14 cellular contexts compared by ENCODE assay signal in the genomic region with DNA sequence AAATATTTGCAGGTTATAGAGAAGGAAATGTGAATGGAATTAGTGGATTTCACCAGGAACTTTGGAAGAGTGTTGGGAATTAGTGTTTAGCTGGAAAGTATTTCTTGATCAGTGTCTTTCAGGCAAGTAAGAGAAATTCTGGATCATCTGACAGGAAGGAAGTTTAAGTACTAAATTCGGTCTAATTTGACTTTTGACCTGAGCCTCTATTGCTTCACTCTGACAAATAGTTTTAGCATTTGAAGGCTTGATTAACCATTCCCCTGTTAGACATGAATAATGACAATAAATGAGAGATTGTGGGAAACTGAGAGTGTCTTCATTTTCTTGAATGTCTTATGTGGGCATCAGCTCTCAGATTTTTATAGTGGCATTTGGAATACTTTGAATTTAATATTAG. TPM values are rescaled to one million over a fixed set of nuclear protein-coding genes. Genes with fewer than 3 reads are reported as not detected.
DNase-seq lines count a peak whose midpoint lies in the region; ATAC-seq, FAIRE-seq and TF ChIP-seq lines count a peak whose summit lies in the region.
"Had no signal": no experiment of that assay in that cellular context is flagged by ENCODE, and none has a peak within 500 bp of the region (broad histone marks: within the 10 kb centered on the region; RNA-seq: fewer than 3 reads in every experiment).

No MANE protein-coding gene starts in this region.

- H3K36me3 ChIP-seq in pancreas (no peaks in the 10 kb centered on the region), sigmoid colon (peaks cover 0 to 32% (median 2%) of the 10 kb centered on the region in 4 donors)

- peak overlapping the region; percentile 31 for H3K27ac Mint-ChIP-seq in dendritic cell treated with granulocyte-macrophage colony-stimulating factor and Interleukin-4, amounts not matched to agents 40 ng/mL and 50 ng/mL, for 4 days

- H3K4me3 Mint-ChIP-seq in dendritic cell treated with granulocyte-macrophage colony-stimulating factor and Interleukin-4, amounts not matched to agents 40 ng/mL and 50 ng/mL, for 4 days = no peak overlapping the region

- no peaks in the 10 kb centered on the region for H3K9me3 Mint-ChIP-seq in dendritic cell treated with granulocyte-macrophage colony-stimulating factor and Interleukin-4, amounts not matched to agents 40 ng/mL and 50 ng/mL, for 4 days

- H3K4me3 ChIP-seq in pancreas (no peak overlapping the region), sigmoid colon (no peak overlapping the region)
- H3K4me3 ChIP-seq: tibial nerve had no signal

- peak; percentile 22 for DNase-seq in NOMO-1 treated with DMSO at 0.1 percent for 48 hours (lab: John Stamatoyannopoulos, UW; ENCODE audit: unreplicated experiment)
- DNase-seq in NOMO-1 treated with dmso at 0.1 percent for 144 hours (lab: John Stamatoyannopoulos, UW; ENCODE audit: unreplicated experiment) = no peak
- DNase-seq in MV-4-11 (lab: John Stamatoyannopoulos, UW) = peak; percentile 16
- no peak for DNase-seq in pancreas
- DNase-seq in sigmoid colon = no peak
- DNase-seq in pons (ENCODE audit: low spot score) = no peak
- DNase-seq: amygdala, DMS53, NCI-H2081, T-helper 2 cell had no signal

- intact Hi-C loops in dendritic cell treated with granulocyte-macrophage colony-stimulating factor and Interleukin-4, amounts not matched to agents 40 ng/mL and 50 ng/mL, for 4 days (cut with micrococcal nuclease) = no loop called here
- intact Hi-C loops in pancreas (cut with DNase I) = no loop called here
- intact Hi-C loops in sigmoid colon (cut with DNase I) = no loop called here

- peaks cover 50% of the 10 kb centered on the region for H3K36me3 Mint-ChIP-seq in dendritic cell treated with granulocyte-macrophage colony-stimulating factor and Interleukin-4, amounts not matched to agents 40 ng/mL and 50 ng/mL, for 4 days (ENCODE audit: low read depth)

- no peak for TF ChIP-seq EP300 in sigmoid colon (IDR thresholded peaks at IDR 0.05)

- peak overlapping the region; percentile 9 to 78 (median 50) for H3K27ac ChIP-seq in pancreas
- no peak overlapping the region for H3K27ac ChIP-seq in sigmoid colon
- H3K27ac ChIP-seq: tibial nerve had no signal

- H3K4me1 ChIP-seq in pancreas (peaks cover 73 to 84% (median 76%) of the 10 kb centered on the region in 3 donors), sigmoid colon (peaks cover 0 to 53% (median 40%) of the 10 kb centered on the region in 4 donors)

- H3K27me3 ChIP-seq in pancreas (no peaks in the 10 kb centered on the region), sigmoid colon (no peaks in the 10 kb centered on the region)
- H3K27me3 ChIP-seq: tibial nerve had no signal

- ATAC-seq in pancreas (no peak), GM18907 (IDR thresholded peaks at IDR 0.05; ENCODE audit: unreplicated experiment) (no peak)

- FAIRE-seq in pancreas (lab: Jason Lieb, UNC) = no peak
- FAIRE-seq: A204.1 had no signal

- H3K4me1 Mint-ChIP-seq in dendritic cell treated with granulocyte-macrophage colony-stimulating factor and Interleukin-4, amounts not matched to agents 40 ng/mL and 50 ng/mL, for 4 days (ENCODE audit: low read depth) = peaks cover 38% of the 10 kb centered on the region

- WGBS in pancreas, 2 donors = 0% methylated on average over 1 of the region's 1 CpG
- 12 to 15% methylated on average over 1 of the region's 1 CpG for WGBS in sigmoid colon, 2 donors

- no peaks in the 10 kb centered on the region for H3K9me3 ChIP-seq in pancreas
- no peaks in the 10 kb centered on the region for H3K9me3 ChIP-seq in sigmoid colon
- H3K9me3 ChIP-seq: tibial nerve had no signal

- TF ChIP-seq CTCF in pancreas (IDR thresholded peaks at IDR 0.05) (no peak), sigmoid colon (IDR thresholded peaks at IDR 0.05) (no peak)

- TF ChIP-seq POLR2A in sigmoid colon (IDR thresholded peaks at IDR 0.05) = no peak

- no peaks in the 10 kb centered on the region for H3K27me3 Mint-ChIP-seq in dendritic cell treated with granulocyte-macrophage colony-stimulating factor and Interleukin-4, amounts not matched to agents 40 ng/mL and 50 ng/mL, for 4 days

RNA-seq across cellular contexts. Expression of a gene that starts 16.0 kb away (rescaled TPM):
- total RNA-seq in pancreas (10 to 100 TPM; 17.2 to 32.6 (median 20.8) TPM), sigmoid colon (10 to 100 TPM; 27.4 to 33.2 (median 32.1) TPM)
- polyA plus RNA-seq in pancreas (10 to 100 TPM; 10.9 to 21.9 TPM), sigmoid colon (10 to 100 TPM in 1 of 3 donors, 1 to 10 TPM in 2; 4.8 to 10.2 (median 5.1) TPM)

Comparison
In these comparisons a context has a peak if more than half of its experiments do, and no peak if none do; other contexts are left out.
1. DNase-seq: peak in NOMO-1 treated with DMSO at 0.1 percent for 48 hours (single experiment) and MV-4-11 (single experiment); none in NOMO-1 treated with dmso at 0.1 percent for 144 hours (single experiment), pancreas (0 of 6), sigmoid colon (single experiment) and pons (single experiment).
2. H3K27ac ChIP-seq: peak in pancreas (4 of 4); none in sigmoid colon (0 of 4).